Comparison of ENCODE assay signal across 8 cellular contexts in the genomic region with DNA sequence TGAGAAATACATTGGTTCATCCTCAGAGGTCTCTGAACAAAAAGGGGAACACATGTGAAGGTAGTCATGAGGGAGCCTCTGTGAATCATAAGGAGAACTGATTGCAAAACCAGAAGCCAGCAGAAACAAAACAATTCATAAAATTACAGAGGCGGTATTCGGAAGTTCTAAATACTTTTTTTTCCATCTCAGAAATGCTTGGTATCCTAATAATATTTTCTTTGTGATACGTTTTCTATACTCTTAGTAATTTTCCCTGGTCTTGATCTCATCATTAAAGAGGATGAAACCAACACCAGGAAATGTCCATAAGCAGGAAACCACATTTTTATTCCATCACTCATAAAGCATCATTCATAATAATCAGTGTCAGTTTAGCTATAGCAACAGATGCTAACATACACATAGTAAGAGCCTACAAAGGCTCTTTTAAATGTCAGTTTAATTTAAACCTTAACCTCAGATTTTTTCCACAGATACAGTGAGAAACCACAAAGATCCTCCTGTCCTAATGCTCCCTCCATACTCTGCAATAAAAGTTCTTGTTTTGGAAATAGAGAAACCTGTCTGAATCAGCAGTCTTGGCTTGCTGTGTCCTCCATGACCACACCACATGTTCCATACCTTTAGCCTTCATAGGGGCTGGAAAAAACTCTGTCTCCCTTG. TPM values are rescaled to one million over a fixed set of nuclear protein-coding genes. Genes with fewer than 3 reads are reported as not detected.
DNase-seq lines count a peak whose midpoint lies in the region; ATAC-seq, FAIRE-seq and TF ChIP-seq lines count a peak whose summit lies in the region.

No MANE protein-coding gene starts in this region.

- H2AK5ac ChIP-seq in mesenchymal stem cell (ENCODE audit: low read length, severe bottlenecking), result no peak overlapping the region

- intact Hi-C loops in adrenal gland (cut with DNase I), result no loop called here

- no peaks in the 10 kb centered on the region for H3K27me3 ChIP-seq in DOHH2 (ENCODE audit: control insufficient read depth, low read length)
- H3K27me3 ChIP-seq in KMS-11 (ENCODE audit: insufficient read depth, low read depth), result no peaks in the 10 kb centered on the region
- no peaks in the 10 kb centered on the region for H3K27me3 ChIP-seq in adrenal gland
- H3K27me3 ChIP-seq in mesenchymal stem cell (ENCODE audit: control insufficient read depth in 1 of 2, insufficient read depth in 1 of 2, low read length in 2 of 2), result no peaks in the 10 kb centered on the region
- H3K27me3 ChIP-seq in Karpas-422 (ENCODE audit: low read length), result no peaks in the 10 kb centered on the region

- TF ChIP-seq CTCF in DOHH2 (IDR thresholded peaks at IDR 0.05; ENCODE audit: low read depth, low read length, poor library complexity, severe bottlenecking) (no peak), KMS-11 (conservative IDR thresholded peaks at IDR 0.05; ENCODE audit: low read depth, low read length) (no peak), adrenal gland (IDR thresholded peaks at IDR 0.05) (no peak), nephron progenitor cell (IDR thresholded peaks at IDR 0.05) (no peak), D721Med (IDR thresholded peaks at IDR 0.05; ENCODE audit: insufficient read depth, missing control alignments) (no peak)

- H3K9me2 ChIP-seq in DOHH2 (replicated peaks; ENCODE audit: control insufficient read depth, low read length) (no peaks in the 10 kb centered on the region), Karpas-422 (replicated peaks; ENCODE audit: insufficient read depth, low read length) (no peaks in the 10 kb centered on the region)

- H2BK5ac ChIP-seq in mesenchymal stem cell (ENCODE audit: low read depth, low read length, poor library complexity, severe bottlenecking), result no peak overlapping the region

- 41 to 46% (median 43%) methylated on average over 3 of the region's 3 CpGs for WGBS in adrenal gland, 4 donors
- WGBS in mesenchymal stem cell, result 0% methylated on average over 1 of the region's 3 CpGs

- H3K36me3 ChIP-seq in DOHH2 (ENCODE audit: control insufficient read depth, low read length) (no peaks in the 10 kb centered on the region), KMS-11 (ENCODE audit: insufficient read depth) (no peaks in the 10 kb centered on the region), adrenal gland (replicated peaks in 1 of 2) (no peaks in the 10 kb centered on the region), mesenchymal stem cell (ENCODE audit: control insufficient read depth in 1 of 2, insufficient read depth in 2 of 2, low read depth in 1 of 2, low read length in 2 of 2) (no peaks in the 10 kb centered on the region), Karpas-422 (ENCODE audit: insufficient read depth, low read length) (no peaks in the 10 kb centered on the region)

- H3K4me1 Mint-ChIP-seq in nephron progenitor cell, result peaks cover 9% of the 10 kb centered on the region

- H2BK15ac ChIP-seq in mesenchymal stem cell (ENCODE audit: low read depth, poor library complexity, severe bottlenecking), result no peak overlapping the region

- peak overlapping the region; percentile 27 for H3K4me2 ChIP-seq in DOHH2 (ENCODE audit: low read length)
- H3K4me2 ChIP-seq in KMS-11, result peak overlapping the region; percentile 41
- no peak overlapping the region for H3K4me2 ChIP-seq in mesenchymal stem cell (ENCODE audit: low read length, poor library complexity, severe bottlenecking)
- no peak overlapping the region for H3K4me2 ChIP-seq in Karpas-422 (ENCODE audit: low read depth, low read length, poor library complexity, severe bottlenecking)

- H3K27ac ChIP-seq in DOHH2 (ENCODE audit: low read depth, low read length), result no peak overlapping the region
- H3K27ac ChIP-seq in KMS-11, result peak overlapping the region; percentile 68
- peak overlapping the region; percentile 2 to 68 (median 54) for H3K27ac ChIP-seq in adrenal gland
- peak overlapping the region; percentile 70 for H3K27ac ChIP-seq in mesenchymal stem cell (ENCODE audit: low read length, poor library complexity, severe bottlenecking)
- H3K27ac ChIP-seq in Karpas-422 (ENCODE audit: low read length), result no peak overlapping the region

- peak; percentile 46 for ATAC-seq in GM21515 (IDR thresholded peaks at IDR 0.05; ENCODE audit: unreplicated experiment)

- H3K23ac ChIP-seq in mesenchymal stem cell (ENCODE audit: low read length in 2 of 2), result no peak overlapping the region

- no peak overlapping the region for H3K4me3 Mint-ChIP-seq in nephron progenitor cell

- H2AFZ ChIP-seq in KMS-11 (ENCODE audit: low read depth) (peak overlapping the region; percentile 63), mesenchymal stem cell (ENCODE audit: low read depth, low read length) (no peak overlapping the region), Karpas-422 (ENCODE audit: low read length) (no peak overlapping the region)

- H3K79me2 ChIP-seq in DOHH2 (ENCODE audit: control insufficient read depth, low read length) (no peaks in the 10 kb centered on the region), KMS-11 (ENCODE audit: insufficient read depth, low read depth) (no peaks in the 10 kb centered on the region), Karpas-422 (ENCODE audit: low read length) (no peaks in the 10 kb centered on the region)

- H3K4me3 ChIP-seq in DOHH2 (ENCODE audit: low read length) (no peak overlapping the region), KMS-11 (IDR thresholded peaks at IDR 0.05; ENCODE audit: insufficient read depth, low read depth, low read length) (no peak overlapping the region), adrenal gland (no peak overlapping the region), mesenchymal stem cell (ENCODE audit: insufficient read depth in 1 of 2, low read depth in 1 of 2, low read length in 2 of 2) (no peak overlapping the region), Karpas-422 (ENCODE audit: low read length) (no peak overlapping the region)

- no peak overlapping the region for H4K91ac ChIP-seq in mesenchymal stem cell (ENCODE audit: low read length)

- H3F3A ChIP-seq in DOHH2 (ENCODE audit: control insufficient read depth, insufficient read depth), result no peaks in the 10 kb centered on the region

- H3K9me3 ChIP-seq in DOHH2 (ENCODE audit: control insufficient read depth, insufficient read depth, low read length) (no peaks in the 10 kb centered on the region), adrenal gland (replicated peaks in 1 of 3) (no peaks in the 10 kb centered on the region), mesenchymal stem cell (ENCODE audit: control insufficient read depth, low read length) (peaks cover 13% of the 10 kb centered on the region), Karpas-422 (ENCODE audit: low read length) (no peaks in the 10 kb centered on the region)

- no peak for TF ChIP-seq POLR2A in adrenal gland (IDR thresholded peaks at IDR 0.05)

- no peaks in the 10 kb centered on the region for H3K79me1 ChIP-seq in mesenchymal stem cell (replicated peaks; ENCODE audit: low read length, poor library complexity, severe bottlenecking)

- H4K8ac ChIP-seq in mesenchymal stem cell (ENCODE audit: low read length), result no peak overlapping the region

- FAIRE-seq in D721Med (lab: Jason Lieb, UNC), result no peak

- H3K18ac ChIP-seq in mesenchymal stem cell (ENCODE audit: low read depth in 1 of 2, low read length in 2 of 2), result peak overlapping the region in 1 of 2 experiments; percentile 52

- DNase-seq in adrenal gland, result peak in 1 of 7 donors; percentile 20
- DNase-seq in mesenchymal stem cell, result peak; percentile 89
- DNase-seq in Karpas-422, result no peak
- no peak for DNase-seq in nephron progenitor cell
- no peak for DNase-seq in D721Med (ENCODE audit: insufficient read length, low spot score)

- H3K9me3 Mint-ChIP-seq in nephron progenitor cell, result peaks cover 18% of the 10 kb centered on the region

- no peak overlapping the region for H3K4ac ChIP-seq in mesenchymal stem cell (ENCODE audit: low read depth in 1 of 2, low read length in 2 of 2)

- no peak overlapping the region for H3K27ac Mint-ChIP-seq in nephron progenitor cell

- no peaks in the 10 kb centered on the region for H3K27me3 Mint-ChIP-seq in nephron progenitor cell (ENCODE audit: low read depth, poor library complexity)

- H2BK12ac ChIP-seq in mesenchymal stem cell (ENCODE audit: low read length in 2 of 2), result no peak overlapping the region

- no peaks in the 10 kb centered on the region for H4K20me1 ChIP-seq in DOHH2 (ENCODE audit: control insufficient read depth, insufficient read depth, low read depth, low read length)
- no peaks in the 10 kb centered on the region for H4K20me1 ChIP-seq in KMS-11 (ENCODE audit: insufficient read depth)
- H4K20me1 ChIP-seq in Karpas-422 (ENCODE audit: insufficient read depth, low read depth, low read length), result no peaks in the 10 kb centered on the region

- H3K4me1 ChIP-seq in DOHH2 (ENCODE audit: control insufficient read depth, low read length) (peaks cover 26% of the 10 kb centered on the region), KMS-11 (ENCODE audit: low read depth, poor library complexity, severe bottlenecking) (peaks cover 40% of the 10 kb centered on the region), adrenal gland (replicated peaks in 1 of 2) (peaks cover 18 to 28% of the 10 kb centered on the region in 2 donors), mesenchymal stem cell (ENCODE audit: control insufficient read depth, insufficient read depth, low read depth, low read length) (no peaks in the 10 kb centered on the region), Karpas-422 (ENCODE audit: low read length) (no peaks in the 10 kb centered on the region)

- H3K36me3 Mint-ChIP-seq in nephron progenitor cell (ENCODE audit: low read depth), result no peaks in the 10 kb centered on the region

- H3K14ac ChIP-seq in mesenchymal stem cell (ENCODE audit: low read length in 2 of 2), result no peak overlapping the region

- H3K9ac ChIP-seq in KMS-11, result peak overlapping the region; percentile 43
- peak overlapping the region; percentile 77 for H3K9ac ChIP-seq in mesenchymal stem cell (ENCODE audit: low read length)
- H3K9ac ChIP-seq in Karpas-422 (ENCODE audit: low read length), result no peak overlapping the region

- H2BK120ac ChIP-seq in mesenchymal stem cell (ENCODE audit: low read depth, low read length), result no peak overlapping the region

RNA-seq across cellular contexts. Expression of gene SGK1, which starts 29.2 kb away (rescaled TPM):
- 100 to 1,000 TPM; 123 to 685 (median 238) TPM for total RNA-seq in adrenal gland
- polyA plus RNA-seq in adrenal gland, result 100 to 1,000 TPM; 104 to 162 (median 136) TPM
- 54.2 TPM for polyA plus RNA-seq in mesenchymal stem cell (2013, experiment 1 of 2)
- polyA plus RNA-seq in mesenchymal stem cell (2013, experiment 2 of 2), result 54.0 TPM
- 2.4 and 5.2 TPM in 2 replicates for total RNA-seq in Karpas-422 (2014; rRNA removed; shearing (Covaris generic); ENCODE audit: low replicate concordance)

Comparison
In these comparisons a context has a peak if more than half of its experiments do, and no peak if none do; other contexts are left out.
1. H3K27ac ChIP-seq: peak in KMS-11 (single experiment), adrenal gland (5 of 5) and mesenchymal stem cell (single experiment); none in DOHH2 (single experiment) and Karpas-422 (single experiment).
2. H3K4me2 ChIP-seq: peak in DOHH2 (single experiment) and KMS-11 (single experiment); none in mesenchymal stem cell (single experiment) and Karpas-422 (single experiment).
3. RNA of gene SGK1, which starts 29.2 kb away (total RNA-seq): 123 to 685 TPM in adrenal gland; 2.4 to 5.2 TPM in Karpas-422; every median in the first group is over 10 times any median in the second.